ENCODE assay signal across 21 cellular contexts in genomic region chr1:150332651-150333290, GRCh38.
"Had no signal": no experiment of that assay in that cellular context is flagged by ENCODE, and none has a peak within 500 bp of the region (broad histone marks: within the 10 kb centered on the region; RNA-seq: fewer than 3 reads in every experiment).

No MANE protein-coding gene starts in this region.

- H3K9me3 Mint-ChIP-seq: activated T-helper 2 cell treated with anti-CD3 and anti-CD28 coated beads, Interferon-gamma antibody, Interleukin-2, Interleukin-4, amounts not matched to agents 10 μg/mL and 5 μg/mL and 100 μg/mL, durations not matched to agents 14 hours and 24 hours and 36 hours; dendritic cell treated with granulocyte-macrophage colony-stimulating factor and Interleukin-4, amounts not matched to agents 40 ng/mL and 50 ng/mL, for 4 days; naive thymus-derived CD8-positive, alpha-beta T cell; stimulated activated naive CD8-positive, alpha-beta T cell treated with anti-CD3 and anti-CD28 coated beads, Interleukin-15, amount 100 ng/mL, for 72 hours had no signal

- ATAC-seq: left lung; naive thymus-derived CD8-positive, alpha-beta T cell; psoas muscle; right cardiac atrium; stimulated activated naive CD8-positive, alpha-beta T cell treated with anti-CD3 and anti-CD28 coated beads, Interleukin-15, amount 100 ng/mL, for 72 hours had no signal

- DNase-seq: activated CD4-positive, alpha-beta T cell treated with anti-CD3 and anti-CD28 coated beads for 1 hour; activated CD4-positive, alpha-beta T cell treated with anti-CD3 and anti-CD28 coated beads, Interleukin-2, amount 50 U/mL, for 4 hours; activated naive CD4-positive, alpha-beta T cell treated with Interleukin-2 at 50 U/mL for 16 hours; activated T-cell treated with anti-CD3 and anti-CD28 coated beads for 4 hours; brain microvascular endothelial cell; effector CD4-positive, alpha-beta T cell; erythroblast; foreskin fibroblast; kidney glomerular epithelial cell; naive thymus-derived CD8-positive, alpha-beta T cell; psoas muscle; right cardiac atrium; stimulated activated CD4-positive, alpha-beta T cell treated with anti-CD3 and anti-CD28 coated beads, Interleukin-4, amount 100 ng/mL, for 24 hours; stimulated activated naive CD8-positive, alpha-beta T cell treated with anti-CD3 and anti-CD28 coated beads, Interleukin-15, amount 100 ng/mL, for 72 hours; T-helper 1 cell had no signal

- H3K27me3 Mint-ChIP-seq: dendritic cell treated with granulocyte-macrophage colony-stimulating factor and Interleukin-4, amounts not matched to agents 40 ng/mL and 50 ng/mL, for 4 days; naive thymus-derived CD8-positive, alpha-beta T cell; stimulated activated naive CD8-positive, alpha-beta T cell treated with anti-CD3 and anti-CD28 coated beads, Interleukin-15, amount 100 ng/mL, for 72 hours had no signal

- H3K27ac ChIP-seq: ascending aorta, brain microvascular endothelial cell, hepatocyte, left lung, psoas muscle, tibial nerve had no signal

- H3K27ac Mint-ChIP-seq: activated T-helper 2 cell treated with anti-CD3 and anti-CD28 coated beads, Interferon-gamma antibody, Interleukin-2, Interleukin-4, amounts not matched to agents 10 μg/mL and 5 μg/mL and 100 μg/mL, durations not matched to agents 14 hours and 24 hours and 36 hours; dendritic cell treated with granulocyte-macrophage colony-stimulating factor and Interleukin-4, amounts not matched to agents 40 ng/mL and 50 ng/mL, for 4 days had no signal

- H3K4me3 Mint-ChIP-seq: dendritic cell treated with granulocyte-macrophage colony-stimulating factor and Interleukin-4, amounts not matched to agents 40 ng/mL and 50 ng/mL, for 4 days; naive thymus-derived CD8-positive, alpha-beta T cell; stimulated activated naive CD8-positive, alpha-beta T cell treated with anti-CD3 and anti-CD28 coated beads, Interleukin-15, amount 100 ng/mL, for 72 hours had no signal
